In the genomic region with DNA sequence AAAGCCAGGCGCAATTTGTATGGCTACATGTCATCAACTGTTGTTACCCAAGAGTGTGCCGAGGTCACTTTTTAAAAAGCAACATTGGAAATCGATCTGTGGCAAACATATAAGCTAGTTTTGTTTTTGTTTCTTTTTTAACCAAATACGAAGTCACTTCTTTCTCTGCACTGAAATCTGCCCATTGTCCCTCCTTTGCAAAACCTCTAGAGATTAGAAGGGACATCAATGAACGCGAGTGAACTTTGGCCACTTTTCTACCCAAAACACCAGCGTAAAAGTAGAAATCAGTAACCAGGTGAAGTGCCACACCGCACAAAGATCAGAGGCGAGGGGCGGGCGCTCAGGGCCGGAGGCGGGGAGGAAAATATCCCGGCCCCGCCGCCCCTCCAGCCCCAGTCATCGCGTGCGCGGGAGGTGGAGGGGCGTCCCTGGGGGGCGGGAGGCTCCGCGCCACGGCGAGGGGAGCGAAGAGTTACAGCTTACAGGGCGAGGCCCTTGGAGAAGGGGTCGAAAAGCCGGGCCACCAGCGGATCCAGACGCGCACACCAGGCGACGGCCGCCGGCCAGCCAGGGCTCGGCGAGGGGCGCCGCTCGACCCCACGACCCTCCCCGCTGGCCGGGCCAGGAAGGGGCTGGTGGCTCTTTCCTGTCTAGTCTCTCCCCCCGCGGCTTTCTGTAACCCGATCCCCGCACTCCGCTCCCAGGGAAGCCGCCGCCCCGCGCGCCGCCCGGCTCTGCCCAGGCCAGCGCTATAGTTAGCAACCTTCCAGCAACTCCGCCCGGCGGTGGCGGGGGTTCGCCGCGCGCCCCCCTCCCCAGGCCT, we compare ENCODE assay signal across 8 cellular contexts. TPM values are rescaled to one million over a fixed set of nuclear protein-coding genes. Genes with fewer than 3 reads are reported as not detected.
DNase-seq lines count a peak whose midpoint lies in the region; ATAC-seq and TF ChIP-seq lines count a peak whose summit lies in the region.

No MANE protein-coding gene starts in this region.

- CTCF ChIA-PET in CD8-positive, alpha-beta T cell (lab: Charles Lee): interaction anchor here (1.0 kb wide), 1 partner anchor 27 kb away, joined by 3 read pairs; no protein-coding TSS in a partner anchor

- peak; percentile 77 for ATAC-seq in CD8-positive, alpha-beta T cell
- peak; percentile 84 for ATAC-seq in sciatic nerve

- peak; percentile 19 to 78 (median 64) for DNase-seq in CD8-positive, alpha-beta T cell
- DNase-seq in HPDE6-E6E7 (ENCODE audit: extremely low spot score): peak; percentile 40
- DNase-seq in SW480 (ENCODE audit: low spot score): peak; percentile 80
- DNase-seq in adrenal gland: peak; percentile 71 to 82 (median 76)
- peak; percentile 73 for DNase-seq in right atrium auricular region (ENCODE audit: low spot score)
- peak; percentile 81 for DNase-seq in sciatic nerve (ENCODE audit: low spot score)
- no peak for DNase-seq in NCI-H446 treated with DMSO at 0.1 percent for 48 hours (lab: John Stamatoyannopoulos, UW)
- DNase-seq in cerebellar nuclear complex (lab: John Stamatoyannopoulos, UW): no peak

- H3K36me3 ChIP-seq in CD8-positive, alpha-beta T cell (ENCODE audit: insufficient read depth, low read length): no peaks in the 10 kb centered on the region
- H3K36me3 ChIP-seq in adrenal gland (replicated peaks in 1 of 2): no peaks in the 10 kb centered on the region
- no peaks in the 10 kb centered on the region for H3K36me3 ChIP-seq in right atrium auricular region

- H3K4me1 Mint-ChIP-seq in CD8-positive, alpha-beta T cell (ENCODE audit: low read depth): peaks cover 47% of the 10 kb centered on the region

- H3K36me3 Mint-ChIP-seq in CD8-positive, alpha-beta T cell: peaks cover 7% of the 10 kb centered on the region

- peak overlapping the region; percentile 93 for H3K27ac Mint-ChIP-seq in CD8-positive, alpha-beta T cell

- no peaks in the 10 kb centered on the region for H3K9me3 Mint-ChIP-seq in CD8-positive, alpha-beta T cell

- peak overlapping the region; percentile 80 for H3K4me3 ChIP-seq in CD8-positive, alpha-beta T cell (ENCODE audit: low read depth, low read length)
- H3K4me3 ChIP-seq in adrenal gland (peak overlapping the region; percentile 43 to 99 (median 81)), right atrium auricular region (peak overlapping the region; percentile 73 to 92)

- peak overlapping the region; percentile 95 for H3K4me3 Mint-ChIP-seq in CD8-positive, alpha-beta T cell

- H3K27me3 Mint-ChIP-seq in CD8-positive, alpha-beta T cell (ENCODE audit: low read depth): no peaks in the 10 kb centered on the region

- intact Hi-C loops in CD8-positive, alpha-beta T cell (cut with DNase I, micrococcal nuclease): loop anchor here (1.0 to 5.0 kb wide), 8 partner anchors 9 to 745 kb away; no protein-coding TSS in a partner anchor
- intact Hi-C loops in adrenal gland (cut with DNase I) (no loop called here), sciatic nerve (cut with DNase I) (no loop called here)

- H3K27me3 ChIP-seq in CD8-positive, alpha-beta T cell (ENCODE audit: insufficient read depth, low read length): no peaks in the 10 kb centered on the region
- H3K27me3 ChIP-seq in adrenal gland: no peaks in the 10 kb centered on the region
- H3K27me3 ChIP-seq in right atrium auricular region: no peaks in the 10 kb centered on the region

- peak; percentile 50 to 51 for TF ChIP-seq POLR2A in adrenal gland (IDR thresholded peaks at IDR 0.05)

- H3K9me3 ChIP-seq in CD8-positive, alpha-beta T cell (ENCODE audit: low read length): no peaks in the 10 kb centered on the region
- H3K9me3 ChIP-seq in adrenal gland (replicated peaks in 1 of 3): no peaks in the 10 kb centered on the region
- H3K9me3 ChIP-seq in right atrium auricular region: no peaks in the 10 kb centered on the region

- TF ChIP-seq CTCF in CD8-positive, alpha-beta T cell (IDR thresholded peaks at IDR 0.05): no peak
- TF ChIP-seq CTCF in adrenal gland (IDR thresholded peaks at IDR 0.05) (no peak), right atrium auricular region (IDR thresholded peaks at IDR 0.05) (no peak)

- peak overlapping the region; percentile 51 for H3K27ac ChIP-seq in CD8-positive, alpha-beta T cell (ENCODE audit: low read depth, low read length)
- H3K27ac ChIP-seq in adrenal gland (peak overlapping the region; percentile 59 to 95 (median 91)), right atrium auricular region (peak overlapping the region; percentile 96 to 98)

- POLR2A ChIA-PET in CD8-positive, alpha-beta T cell (lab: Charles Lee): interaction anchor here (0.6 to 2.0 kb wide), 6 partner anchors 9 to 115 kb away, joined by 3 to 7 read pairs (median 3); no protein-coding TSS in a partner anchor

- WGBS in adrenal gland, 4 donors: 1 to 2% (median 1%) methylated on average over 13 to 66 of the region's 66 CpGs

- H3K4me1 ChIP-seq in CD8-positive, alpha-beta T cell (ENCODE audit: insufficient read depth, low read length): peaks cover 41% of the 10 kb centered on the region
- H3K4me1 ChIP-seq in adrenal gland (replicated peaks in 1 of 2): peaks cover 11 to 25% of the 10 kb centered on the region in 2 donors
- H3K4me1 ChIP-seq in right atrium auricular region: peaks cover 0 to 32% of the 10 kb centered on the region in 2 donors

RNA-seq across cellular contexts. Expression of a gene that starts 1.0 kb away (rescaled TPM):
- 10 to 100 TPM; 69.3 to 71.2 TPM for total RNA-seq in CD8-positive, alpha-beta T cell
- total RNA-seq in adrenal gland (10 to 100 TPM; 24.2 to 62.1 (median 45.2) TPM), right atrium auricular region (10 to 100 TPM; 52.3 to 57.0 TPM), sciatic nerve (119 TPM)
- polyA plus RNA-seq in adrenal gland: 10 to 100 TPM; 26.4 to 54.7 (median 29.9) TPM

Comparison
In these comparisons a context has a peak if more than half of its experiments do, and no peak if none do; other contexts are left out.
1. DNase-seq: peak in CD8-positive, alpha-beta T cell (7 of 7), HPDE6-E6E7 (single experiment), SW480 (single experiment), adrenal gland (7 of 7), right atrium auricular region (single experiment) and sciatic nerve (single experiment); none in NCI-H446 treated with DMSO at 0.1 percent for 48 hours (single experiment) and cerebellar nuclear complex (0 of 2).
2. intact Hi-C loops: an anchor here in CD8-positive, alpha-beta T cell (1.0 to 5.0 kb wide); none called in adrenal gland and sciatic nerve.
3. Peak in every context shown above with its lines, with median percentiles within 50 percentile points of each other: H3K27ac ChIP-seq and H3K4me3 ChIP-seq.